Comparison of ENCODE assay signal across 1 cellular context in genomic region chr3:133576169-133576568, GRCh38.
TF ChIP-seq lines count a peak whose summit lies in the region.

No MANE protein-coding gene starts in this region.

TF ChIP-seq in GM12878, 131 proteins besides CTCF, POLR2A, EP300 and RAD21 (continued from another document):
- no peak for TF ChIP-seq CREB1 (IDR thresholded peaks at IDR 0.05; ENCODE audit: low read depth)
- TF ChIP-seq POLR2AphosphoS5 (IDR thresholded peaks at IDR 0.05; ENCODE audit: low read length) = peak; percentile 51
TF ChIP-seq in GM12878: peak in this region for 2.
